In the genomic region with DNA sequence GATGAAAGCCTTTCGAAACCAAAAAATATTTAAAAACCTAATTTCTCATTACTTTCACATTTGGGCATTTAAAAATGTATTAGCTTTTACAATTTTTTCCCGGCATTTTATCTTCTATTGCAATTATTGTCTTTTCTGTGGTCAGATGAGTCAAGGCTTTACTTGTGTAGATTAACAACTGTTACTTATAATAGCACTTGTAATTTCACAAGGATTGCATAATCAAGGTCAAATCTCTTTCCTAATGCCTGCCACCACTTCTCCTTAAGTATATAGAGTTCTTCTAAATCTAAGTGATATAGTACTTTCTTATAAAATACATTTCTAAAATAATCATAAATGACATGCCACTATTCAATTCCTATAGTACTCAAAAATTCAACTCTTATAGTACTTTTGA, we compare ENCODE assay signal across 12 cellular contexts.
DNase-seq lines count a peak whose midpoint lies in the region; ATAC-seq and TF ChIP-seq lines count a peak whose summit lies in the region.
"Had no signal": no experiment of that assay in that cellular context is flagged by ENCODE, and none has a peak within 500 bp of the region (broad histone marks: within the 10 kb centered on the region; RNA-seq: fewer than 3 reads in every experiment).

No MANE protein-coding gene starts in this region.

- H3K9me3 ChIP-seq in mucosa of descending colon (peaks cover 9% of the 10 kb centered on the region), aorta (ENCODE audit: control insufficient read depth, low read length) (peaks cover 3% of the 10 kb centered on the region)

- H3K4me3 ChIP-seq in mucosa of descending colon (no peak overlapping the region), aorta (ENCODE audit: low read length in 2 of 2) (no peak overlapping the region)

- H3K4me1 ChIP-seq in mucosa of descending colon (ENCODE audit: low read depth), result no peaks in the 10 kb centered on the region
- H3K4me1 ChIP-seq in aorta (ENCODE audit: control insufficient read depth in 1 of 2, insufficient read depth in 2 of 2, low read length in 2 of 2), result no peaks in the 10 kb centered on the region

- peaks cover 0 to 1% of the 10 kb centered on the region in 2 donors for H3K27me3 ChIP-seq in aorta (ENCODE audit: control insufficient read depth in 1 of 2, insufficient read depth in 2 of 2, low read length in 1 of 2)

- ATAC-seq in mucosa of descending colon, result no peak
- ATAC-seq in aorta (ENCODE audit: low FRiP score), result no peak
- ATAC-seq: T-helper 17 cell had no signal

- no peaks in the 10 kb centered on the region for H3K36me3 ChIP-seq in mucosa of descending colon (ENCODE audit: low read depth)
- H3K36me3 ChIP-seq in aorta (ENCODE audit: control insufficient read depth in 1 of 2, insufficient read depth in 2 of 2, low read length in 1 of 2), result no peaks in the 10 kb centered on the region

- intact Hi-C loops in mucosa of descending colon (cut with DNase I, micrococcal nuclease), result no loop called here
- intact Hi-C loops in aorta (cut with DNase I), result no loop called here

- DNase-seq in EL (peak; percentile 78), NOMO-1 treated with dmso at 0.1 percent for 144 hours (lab: John Stamatoyannopoulos, UW; ENCODE audit: unreplicated experiment) (peak; percentile 75), dedifferentiated amniotic fluid mesenchymal stem cell (ENCODE audit: extremely low spot score) (peak; percentile 59), non-pigmented ciliary epithelial cell (ENCODE audit: low read depth) (peak; percentile 64), foreskin melanocyte (no peak), activated gamma-delta T cell treated with Interleukin-2 at 50 U/mL for 16 hours (no peak), mucosa of descending colon (no peak), aorta (no peak)
- DNase-seq: activated CD4-positive, alpha-beta memory T cell treated with anti-CD3 and anti-CD28 coated beads for 36 hours; naive B cell; NCI-H82; T-helper 17 cell had no signal

- no peak for TF ChIP-seq CTCF in mucosa of descending colon (IDR thresholded peaks at IDR 0.05)

- H3K27ac ChIP-seq in aorta (ENCODE audit: low read depth in 1 of 2, low read length in 2 of 2), result no peak overlapping the region

- WGBS in aorta, 2 donors, result 31 to 37% methylated on average over 2 of the region's 2 CpGs

Comparison
In these comparisons a context has a peak if more than half of its experiments do, and no peak if none do; other contexts are left out.
1. DNase-seq: peak in EL (single experiment), NOMO-1 treated with dmso at 0.1 percent for 144 hours (single experiment), dedifferentiated amniotic fluid mesenchymal stem cell (single experiment) and non-pigmented ciliary epithelial cell (single experiment); none in foreskin melanocyte (single experiment), activated gamma-delta T cell treated with Interleukin-2 at 50 U/mL for 16 hours (single experiment), mucosa of descending colon (0 of 3) and aorta (0 of 2).